ENCODE assay signal across 1 cellular context in the genomic region with DNA sequence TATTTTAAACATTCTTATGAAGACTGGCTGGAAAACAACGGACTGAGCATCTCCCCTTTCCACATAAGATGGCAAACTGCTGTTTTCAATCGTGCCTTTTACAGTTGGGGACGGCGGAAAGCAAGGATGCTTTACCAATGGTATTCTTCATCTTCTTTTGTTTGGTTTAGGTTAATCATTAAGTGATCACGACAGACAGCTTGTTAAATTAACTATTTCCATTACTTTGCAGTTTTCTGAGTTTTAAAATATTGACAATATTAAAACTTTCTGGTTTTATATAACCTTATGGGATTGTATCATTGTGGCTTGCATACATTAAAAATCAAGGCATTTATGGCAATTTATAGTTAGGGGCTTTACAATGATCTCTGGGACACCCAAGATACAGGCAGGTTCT.
TF ChIP-seq lines count a peak whose summit lies in the region.

No MANE protein-coding gene starts in this region.

TF ChIP-seq in IMR-90, 13 proteins besides CTCF, POLR2A, EP300 and RAD21:
- TF ChIP-seq MXI1 (IDR thresholded peaks at IDR 0.05; ENCODE audit: borderline replicate concordance, low read depth, low read length): no peak
- no peak for TF ChIP-seq SMC3 (IDR thresholded peaks at IDR 0.05; ENCODE audit: low read depth, low read length)
- no peak for TF ChIP-seq RFX5 (IDR thresholded peaks at IDR 0.05; ENCODE audit: low read depth, low read length)
- TF ChIP-seq NFE2L2 (IDR thresholded peaks at IDR 0.05; ENCODE audit: low read depth, low read length): no peak
- no peak for TF ChIP-seq CEBPB (IDR thresholded peaks at IDR 0.05; ENCODE audit: low read depth, low read length)
- TF ChIP-seq, protein P1, sequence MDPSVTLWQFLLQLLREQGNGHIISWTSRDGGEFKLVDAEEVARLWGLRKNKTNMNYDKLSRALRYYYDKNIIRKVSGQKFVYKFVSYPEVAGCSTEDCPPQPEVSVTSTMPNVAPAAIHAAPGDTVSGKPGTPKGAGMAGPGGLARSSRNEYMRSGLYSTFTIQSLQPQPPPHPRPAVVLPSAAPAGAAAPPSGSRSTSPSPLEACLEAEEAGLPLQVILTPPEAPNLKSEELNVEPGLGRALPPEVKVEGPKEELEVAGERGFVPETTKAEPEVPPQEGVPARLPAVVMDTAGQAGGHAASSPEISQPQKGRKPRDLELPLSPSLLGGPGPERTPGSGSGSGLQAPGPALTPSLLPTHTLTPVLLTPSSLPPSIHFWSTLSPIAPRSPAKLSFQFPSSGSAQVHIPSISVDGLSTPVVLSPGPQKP (IDR thresholded peaks at IDR 0.05; ENCODE audit: borderline replicate concordance, low read depth, low read length): no peak
- no peak for TF ChIP-seq RCOR1 (IDR thresholded peaks at IDR 0.05; ENCODE audit: insufficient replicate concordance, low read length)
- no peak for TF ChIP-seq FOS (IDR thresholded peaks at IDR 0.05; ENCODE audit: low read depth, low read length)
- TF ChIP-seq MAZ (IDR thresholded peaks at IDR 0.05; ENCODE audit: borderline replicate concordance, low read depth, low read length): no peak
- TF ChIP-seq, protein P2, sequence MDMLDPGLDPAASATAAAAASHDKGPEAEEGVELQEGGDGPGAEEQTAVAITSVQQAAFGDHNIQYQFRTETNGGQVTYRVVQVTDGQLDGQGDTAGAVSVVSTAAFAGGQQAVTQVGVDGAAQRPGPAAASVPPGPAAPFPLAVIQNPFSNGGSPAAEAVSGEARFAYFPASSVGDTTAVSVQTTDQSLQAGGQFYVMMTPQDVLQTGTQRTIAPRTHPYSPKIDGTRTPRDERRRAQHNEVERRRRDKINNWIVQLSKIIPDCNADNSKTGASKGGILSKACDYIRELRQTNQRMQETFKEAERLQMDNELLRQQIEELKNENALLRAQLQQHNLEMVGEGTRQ (IDR thresholded peaks at IDR 0.05; ENCODE audit: low read depth, low read length): no peak
